Comparison of ENCODE assay signal across 29 cellular contexts in the genomic region with DNA sequence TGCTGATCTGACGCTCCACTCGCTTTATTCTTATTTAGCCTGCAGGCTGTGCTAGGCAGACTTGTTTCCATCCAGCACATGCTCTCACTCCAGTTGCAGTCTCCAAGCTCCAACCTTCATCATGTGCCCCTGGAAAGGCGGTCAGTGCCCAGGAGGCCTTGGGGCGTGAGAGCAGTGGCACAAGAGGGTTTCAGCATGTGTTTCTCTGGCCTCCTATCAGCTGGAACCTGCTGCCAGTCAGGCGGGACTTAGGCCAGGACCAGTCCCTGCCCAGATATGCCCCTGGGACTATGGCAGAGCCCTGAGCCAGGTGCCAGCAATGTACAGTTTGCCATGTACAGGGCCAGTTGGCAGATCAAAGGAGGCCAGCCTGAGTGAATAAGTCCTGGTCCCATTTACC.
DNase-seq lines count a peak whose midpoint lies in the region; ATAC-seq and TF ChIP-seq lines count a peak whose summit lies in the region.
"Had no signal": no experiment of that assay in that cellular context is flagged by ENCODE, and none has a peak within 500 bp of the region (broad histone marks: within the 10 kb centered on the region; RNA-seq: fewer than 3 reads in every experiment).

No MANE protein-coding gene starts in this region.

- peaks cover 5% of the 10 kb centered on the region; the same call in 1 of the 2 replicates for H3K9me3 ChIP-seq in SK-N-SH
- H3K9me3 ChIP-seq in ascending aorta, result no peaks in the 10 kb centered on the region
- no peaks in the 10 kb centered on the region for H3K9me3 ChIP-seq in upper lobe of right lung
- H3K9me3 ChIP-seq in ovary, result no peaks in the 10 kb centered on the region
- H3K9me3 ChIP-seq: Caco-2, right lobe of liver had no signal

- no peaks in the 10 kb centered on the region for H3K9me2 ChIP-seq in SK-N-SH

- TF ChIP-seq EP300 in SK-N-SH (IDR thresholded peaks at IDR 0.05; ENCODE audit: borderline replicate concordance in 1 of 2, low read depth in 1 of 2, low read length in 1 of 2), result no peak
- TF ChIP-seq EP300 in ovary (IDR thresholded peaks at IDR 0.05), result no peak

- H3K27ac ChIP-seq in SK-N-SH (ENCODE audit: low read depth in 2 of 2, low read length in 1 of 2), result peak overlapping the region in 1 of 2 experiments; percentile 14; a peak in 1 of 4 replicates
- H3K27ac ChIP-seq in ascending aorta, result peak overlapping the region in 1 of 2 donors; percentile 11
- no peak overlapping the region for H3K27ac ChIP-seq in upper lobe of right lung
- H3K27ac ChIP-seq in ovary, result no peak overlapping the region
- H3K27ac ChIP-seq: C4-2B, GM23248, PC-9, right lobe of liver had no signal

- H3F3A ChIP-seq in SK-N-SH (replicated peaks; ENCODE audit: insufficient read depth), result peaks cover 8% of the 10 kb centered on the region

- H3K4me1 ChIP-seq in SK-N-SH (ENCODE audit: control insufficient read depth in 1 of 2, insufficient read depth in 2 of 2, low read depth in 1 of 2, low read length in 1 of 2), result peaks cover 0 to 5% of the 10 kb centered on the region in 2 experiments; a peak in 2 of 4 replicates
- no peaks in the 10 kb centered on the region for H3K4me1 ChIP-seq in ascending aorta
- H3K4me1 ChIP-seq in upper lobe of right lung, result no peaks in the 10 kb centered on the region
- peaks cover 1% of the 10 kb centered on the region for H3K4me1 ChIP-seq in ovary (ENCODE audit: insufficient read depth)
- H3K4me1 ChIP-seq: Caco-2, right lobe of liver had no signal

- CTCF ChIA-PET in SK-N-SH (lab: Yijun Ruan, JAX), result interaction anchor here (0.9 kb wide), 1 partner anchor 9 kb away, joined by 4 read pairs; no protein-coding TSS in a partner anchor

- no peak for TF ChIP-seq CTCF in SK-N-SH (IDR thresholded peaks at IDR 0.05)
- no peak for TF ChIP-seq CTCF in ascending aorta (IDR thresholded peaks at IDR 0.05)
- no peak for TF ChIP-seq CTCF in upper lobe of right lung (IDR thresholded peaks at IDR 0.05)
- no peak for TF ChIP-seq CTCF in ovary (IDR thresholded peaks at IDR 0.05)

- intact Hi-C loops in ascending aorta (cut with DNase I), result no loop called here
- intact Hi-C loops in upper lobe of right lung (cut with DNase I), result no loop called here
- intact Hi-C loops in ovary (cut with DNase I), result no loop called here

- no peak for TF ChIP-seq POLR2A in ovary (IDR thresholded peaks at IDR 0.05)

- POLR2A ChIA-PET in SK-N-SH (lab: Yijun Ruan, JAX), result no interaction called here

- 86% methylated on average over 4 of the region's 5 CpGs for WGBS in SK-N-SH (ENCODE audit: low lambda C conversion rate)
- 96 to 98% (median 97%) methylated on average over 5 of the region's 5 CpGs for WGBS in ovary, 3 donors

- no peak overlapping the region for H3K4me3 ChIP-seq in SK-N-SH (ENCODE audit: low read depth in 2 of 2, low read length in 1 of 2)
- H3K4me3 ChIP-seq in ascending aorta, result no peak overlapping the region
- H3K4me3 ChIP-seq in upper lobe of right lung, result no peak overlapping the region
- H3K4me3 ChIP-seq in ovary, result no peak overlapping the region
- H3K4me3 ChIP-seq: GM23248, PC-9, right lobe of liver had no signal

- no peaks in the 10 kb centered on the region for H3K27me3 ChIP-seq in SK-N-SH (ENCODE audit: insufficient read depth)
- H3K27me3 ChIP-seq in ascending aorta, result no peaks in the 10 kb centered on the region
- H3K27me3 ChIP-seq in upper lobe of right lung, result no peaks in the 10 kb centered on the region
- H3K27me3 ChIP-seq in ovary, result no peaks in the 10 kb centered on the region
- H3K27me3 ChIP-seq: right lobe of liver had no signal

- no peaks in the 10 kb centered on the region for H4K20me1 ChIP-seq in SK-N-SH (ENCODE audit: insufficient read depth)

- peak; percentile 7; the same call in 1 of the 2 replicates for TF ChIP-seq RAD21 in SK-N-SH (IDR thresholded peaks at IDR 0.05; ENCODE audit: low read length)

- H3K36me3 ChIP-seq in SK-N-SH (replicated peaks in 1 of 2; ENCODE audit: control insufficient read depth in 1 of 2, insufficient read depth in 2 of 2, low read length in 1 of 2), result peaks cover 0 to 22% of the 10 kb centered on the region in 2 experiments
- no peaks in the 10 kb centered on the region for H3K36me3 ChIP-seq in ascending aorta
- H3K36me3 ChIP-seq in upper lobe of right lung, result no peaks in the 10 kb centered on the region
- H3K36me3 ChIP-seq in ovary, result no peaks in the 10 kb centered on the region
- H3K36me3 ChIP-seq: right lobe of liver had no signal

- H2AFZ ChIP-seq in SK-N-SH (ENCODE audit: low read depth), result no peak overlapping the region
- H2AFZ ChIP-seq: GM23248, PC-9 had no signal

- H3K4me2 ChIP-seq in SK-N-SH, result no peak overlapping the region
- H3K4me2 ChIP-seq: PC-9 had no signal

- DNase-seq in SK-N-SH (peak; percentile 13), ascending aorta (ENCODE audit: low spot score in 2 of 2) (peak; percentile 18 to 69), myocyte (ENCODE audit: low read depth) (peak; percentile 39), upper lobe of right lung (no peak), ovary (no peak)
- DNase-seq: 8988T; activated CD4-positive, alpha-beta T cell treated with anti-CD3 and anti-CD28 coated beads for 1 hour; activated CD8-positive, alpha-beta T cell treated with anti-CD3 and anti-CD28 coated beads for 36 hours; activated naive CD4-positive, alpha-beta T cell treated with anti-CD3 and anti-CD28 coated beads for 36 hours; Caco-2; DMS79 treated with DMSO at 0.1 percent for 48 hours; foreskin melanocyte; GF-D8; GM23248; HFFc6; hypothalamus; Kasumi-1; mammary epithelial cell; MV-4-11; NCI-H187 treated with DMSO at 0.1 percent for 48 hours; NCI-H526; PC-9; right lobe of liver; T-helper 2 cell had no signal

- H3K79me2 ChIP-seq in SK-N-SH (ENCODE audit: insufficient read depth), result no peaks in the 10 kb centered on the region

- ATAC-seq in SK-N-SH treated with all-trans-retinoic acid at 6 μM for 48 hours (no peak), upper lobe of right lung (peak; percentile 12), GM19452 (IDR thresholded peaks at IDR 0.05; ENCODE audit: unreplicated experiment) (no peak), HG03139 (IDR thresholded peaks at IDR 0.05; ENCODE audit: unreplicated experiment) (no peak)
- ATAC-seq: activated CD8-positive, alpha-beta T cell treated with anti-CD3 and anti-CD28 coated beads for 36 hours; right lobe of liver; stimulated activated effector memory CD8-positive, alpha-beta T cell treated with anti-CD3 and anti-CD28 coated beads, Interleukin-12 subunit alpha, Interleukin-12 subunit beta, amount 100 ng/mL, for 72 hours had no signal

- H3K9ac ChIP-seq in SK-N-SH, result no peak overlapping the region
- H3K9ac ChIP-seq: GM23248 had no signal

TF ChIP-seq in SK-N-SH, 30 proteins besides CTCF, POLR2A, EP300 and RAD21 (continues in another document):
- TF ChIP-seq GATA2 (CRISPR knock-in tag; IDR thresholded peaks at IDR 0.05) (no peak), RXRA (IDR thresholded peaks at IDR 0.05; ENCODE audit: borderline replicate concordance, low read depth) (no peak), NRF1 (IDR thresholded peaks at IDR 0.05; ENCODE audit: low read depth, low read length) (no peak), CHD2 (IDR thresholded peaks at IDR 0.05; ENCODE audit: low read length, partially characterized antibody) (no peak), MEF2A (IDR thresholded peaks at IDR 0.05; ENCODE audit: borderline replicate concordance, low read depth) (no peak), RFX5 (IDR thresholded peaks at IDR 0.05; ENCODE audit: low read length) (no peak)
- TF ChIP-seq, protein P1, sequence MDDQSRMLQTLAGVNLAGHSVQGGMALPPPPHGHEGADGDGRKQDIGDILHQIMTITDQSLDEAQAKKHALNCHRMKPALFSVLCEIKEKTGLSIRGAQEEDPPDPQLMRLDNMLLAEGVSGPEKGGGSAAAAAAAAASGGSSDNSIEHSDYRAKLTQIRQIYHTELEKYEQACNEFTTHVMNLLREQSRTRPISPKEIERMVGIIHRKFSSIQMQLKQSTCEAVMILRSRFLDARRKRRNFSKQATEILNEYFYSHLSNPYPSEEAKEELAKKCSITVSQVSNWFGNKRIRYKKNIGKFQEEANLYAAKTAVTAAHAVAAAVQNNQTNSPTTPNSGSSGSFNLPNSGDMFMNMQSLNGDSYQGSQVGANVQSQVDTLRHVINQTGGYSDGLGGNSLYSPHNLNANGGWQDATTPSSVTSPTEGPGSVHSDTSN (IDR thresholded peaks at IDR 0.05), result no peak

TF ChIP-seq in SK-N-SH treated with all-trans-retinoic acid at 6 μM for 48 hours, 23 proteins besides CTCF, POLR2A, EP300 and RAD21 (continues in another document):
- TF ChIP-seq ZNF70 (CRISPR knock-in tag; IDR thresholded peaks at IDR 0.05), result no peak
- no peak for TF ChIP-seq PPARA (CRISPR knock-in tag; IDR thresholded peaks at IDR 0.05; ENCODE audit: borderline replicate concordance)
- TF ChIP-seq, protein P2, sequence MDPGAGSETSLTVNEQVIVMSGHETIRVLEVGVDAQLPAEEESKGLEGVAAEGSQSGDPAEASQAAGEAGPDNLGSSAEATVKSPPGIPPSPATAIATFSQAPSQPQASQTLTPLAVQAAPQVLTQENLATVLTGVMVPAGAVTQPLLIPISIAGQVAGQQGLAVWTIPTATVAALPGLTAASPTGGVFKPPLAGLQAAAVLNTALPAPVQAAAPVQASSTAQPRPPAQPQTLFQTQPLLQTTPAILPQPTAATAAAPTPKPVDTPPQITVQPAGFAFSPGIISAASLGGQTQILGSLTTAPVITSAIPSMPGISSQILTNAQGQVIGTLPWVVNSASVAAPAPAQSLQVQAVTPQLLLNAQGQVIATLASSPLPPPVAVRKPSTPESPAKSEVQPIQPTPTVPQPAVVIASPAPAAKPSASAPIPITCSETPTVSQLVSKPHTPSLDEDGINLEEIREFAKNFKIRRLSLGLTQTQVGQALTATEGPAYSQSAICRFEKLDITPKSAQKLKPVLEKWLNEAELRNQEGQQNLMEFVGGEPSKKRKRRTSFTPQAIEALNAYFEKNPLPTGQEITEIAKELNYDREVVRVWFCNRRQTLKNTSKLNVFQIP (CRISPR knock-in tag; IDR thresholded peaks at IDR 0.05; ENCODE audit: borderline replicate concordance, low read depth), result no peak
- no peak for TF ChIP-seq ZNF8 (CRISPR knock-in tag; IDR thresholded peaks at IDR 0.05)
- no peak for TF ChIP-seq RARB (CRISPR knock-in tag; IDR thresholded peaks at IDR 0.05)
- TF ChIP-seq, protein P3, sequence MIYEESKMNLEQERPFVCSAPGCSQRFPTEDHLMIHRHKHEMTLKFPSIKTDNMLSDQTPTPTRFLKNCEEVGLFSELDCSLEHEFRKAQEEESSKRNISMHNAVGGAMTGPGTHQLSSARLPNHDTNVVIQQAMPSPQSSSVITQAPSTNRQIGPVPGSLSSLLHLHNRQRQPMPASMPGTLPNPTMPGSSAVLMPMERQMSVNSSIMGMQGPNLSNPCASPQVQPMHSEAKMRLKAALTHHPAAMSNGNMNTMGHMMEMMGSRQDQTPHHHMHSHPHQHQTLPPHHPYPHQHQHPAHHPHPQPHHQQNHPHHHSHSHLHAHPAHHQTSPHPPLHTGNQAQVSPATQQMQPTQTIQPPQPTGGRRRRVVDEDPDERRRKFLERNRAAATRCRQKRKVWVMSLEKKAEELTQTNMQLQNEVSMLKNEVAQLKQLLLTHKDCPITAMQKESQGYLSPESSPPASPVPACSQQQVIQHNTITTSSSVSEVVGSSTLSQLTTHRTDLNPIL (CRISPR knock-in tag; IDR thresholded peaks at IDR 0.05; ENCODE audit: low read depth), result no peak
- no peak for TF ChIP-seq ZFP3 (CRISPR knock-in tag; IDR thresholded peaks at IDR 0.05)
- TF ChIP-seq CSDC2 (CRISPR knock-in tag; IDR thresholded peaks at IDR 0.05), result no peak
- TF ChIP-seq ZC3H10 (CRISPR knock-in tag; IDR thresholded peaks at IDR 0.05), result no peak
- no peak for TF ChIP-seq TCF4 (CRISPR knock-in tag; IDR thresholded peaks at IDR 0.05; ENCODE audit: borderline replicate concordance)

Comparison
In these comparisons a context has a peak if more than half of its experiments do, and no peak if none do; other contexts are left out.
1. DNase-seq: peak in SK-N-SH (single experiment), ascending aorta (2 of 2) and myocyte (single experiment); none in upper lobe of right lung (single experiment) and ovary (0 of 5).